Comparison of ENCODE assay signal across 8 cellular contexts in genomic region chr9:15552641-15553527, GRCh38. TPM values are rescaled to one million over a fixed set of nuclear protein-coding genes. Genes with fewer than 3 reads are reported as not detected.
A peak's percentile ranks its signal among the peaks of the same experiment; 100 is the strongest.
DNase-seq lines count a peak whose midpoint lies in the region; ATAC-seq and TF ChIP-seq lines count a peak whose summit lies in the region.

Gene CCDC171 (plus strand): TSS chr9:15553043. CDS start chr9:15564089, 11,046 bp downstream.

- WGBS in IMR-90 (ENCODE audit: extremely low coverage in 2 of 2, insufficient read length in 1 of 2), 2 experiments = 0% methylated on average over 20 of the region's 65 CpGs; no CpG with 5 or more reads in 1 of the 2 experiments

- H2AFZ ChIP-seq in IMR-90 (replicated peaks; ENCODE audit: low read length, poor library complexity) = peak within 1 kb of the TSS; percentile 99
- peak within 1 kb of the TSS; percentile 83 for H2AFZ ChIP-seq in OCI-LY7 (ENCODE audit: low read length)

- peak within 1 kb of the TSS; percentile 85 for H3K27ac ChIP-seq in IMR-90 (ENCODE audit: insufficient read depth, low read length)
- peak within 1 kb of the TSS; percentile 87 for H3K27ac ChIP-seq in OCI-LY7 (ENCODE audit: low read depth, low read length, poor library complexity, severe bottlenecking)
- H3K27ac ChIP-seq in mucosa of rectum (ENCODE audit: low read depth in 2 of 2, low read length in 2 of 2) = peak within 1 kb of the TSS; percentile 82 to 85

- 0 out of 2 replicates have a peak within 1 kb of the TSS, but pooled peaks have one; percentile 8 for H2BK20ac ChIP-seq in IMR-90 (ENCODE audit: low read depth, low read length)

- TF ChIP-seq POLR2A in IMR-90 (IDR thresholded peaks at IDR 0.05; ENCODE audit: low read depth, low read length) = peak; percentile 35; the same call in 1 of the 2 replicates

- TF ChIP-seq CTCF in IMR-90 (conservative IDR thresholded peaks at IDR 0.05; ENCODE audit: low read depth, low read length) = no peak
- TF ChIP-seq CTCF in OCI-LY7 (conservative IDR thresholded peaks at IDR 0.05; ENCODE audit: low read length) = no peak
- TF ChIP-seq CTCF in epithelial cell of proximal tubule (conservative IDR thresholded peaks at IDR 0.05; ENCODE audit: low read depth, low read length) = no peak

- H2AK9ac ChIP-seq in IMR-90 (replicated peaks; ENCODE audit: low read depth, low read length, poor library complexity) = peak within 1 kb of the TSS; percentile 77

- in situ Hi-C loops in IMR-90 (cut with MboI; ENCODE audit: low sequenced_read_pairs) = no loop called here

- H3K56ac ChIP-seq in IMR-90 (ENCODE audit: extremely low read depth, insufficient read depth, low read length) = peak within 1 kb of the TSS; percentile 76

- no peak within 1 kb of the TSS; the same call in 2 of the 3 replicates for H2BK15ac ChIP-seq in IMR-90 (ENCODE audit: low read depth, low read length)

- peak within 1 kb of the TSS; percentile 18 to 86; a peak in 3 of 4 replicates for H4K8ac ChIP-seq in IMR-90 (ENCODE audit: low read depth in 2 of 2, low read length in 2 of 2)

- BruUV-seq in IMR-90 (replicated peaks; lab: Mats Ljungman, UMichigan) = no TSS peak
- TSS peak; percentile 89 for BruUV-seq in OCI-LY7 (replicated peaks; lab: Mats Ljungman, UMichigan)

- DNase-seq in DMS153 treated with DMSO at 0.1 percent for 48 hours (lab: John Stamatoyannopoulos, UW; ENCODE audit: unreplicated experiment) (peak; percentile 85), IMR-90 (peak; percentile 95), OCI-LY7 (ENCODE audit: low spot score) (peak; percentile 95), activated T-cell treated with anti-CD3 and anti-CD28 coated beads for 4 hours (peak; percentile 73), epithelial cell of proximal tubule (ENCODE audit: low read depth) (peak; percentile 49)
- peak; percentile 54 to 72 for DNase-seq in stimulated activated CD8-positive, alpha-beta memory T cell treated with anti-CD3 and anti-CD28 coated beads, Interleukin-4, amount 100 ng/mL, for 4 hours (ENCODE audit: low read depth in 2 of 2, low spot score in 1 of 2)

- no peaks in the 10 kb centered on the region; a peak in 1 of 4 replicates for H3K79me1 ChIP-seq in IMR-90 (ENCODE audit: low read depth in 1 of 2, low read length in 2 of 2)

- peak within 1 kb of the TSS; percentile 71 for H3K23ac ChIP-seq in IMR-90 (ENCODE audit: low read depth, low read length)

- H3K9me3 ChIP-seq in IMR-90 (ENCODE audit: control insufficient read depth, insufficient read depth, low read length) (no peaks in the 10 kb centered on the region), OCI-LY7 (ENCODE audit: low read length) (no peaks in the 10 kb centered on the region), mucosa of rectum (ENCODE audit: control insufficient read depth in 2 of 2, low read length in 2 of 2) (no peaks in the 10 kb centered on the region)

- H3K79me2 ChIP-seq in OCI-LY7 (ENCODE audit: insufficient read depth, low read depth, low read length) = peaks cover 17% of the 10 kb centered on the region; the same call in 1 of the 2 replicates

- TF ChIP-seq RAD21 in IMR-90 (IDR thresholded peaks at IDR 0.05; ENCODE audit: low read length) = no peak

- H4K20me1 ChIP-seq in IMR-90 (ENCODE audit: insufficient read depth, low read length) = no peaks in the 10 kb centered on the region
- H4K20me1 ChIP-seq in OCI-LY7 (ENCODE audit: insufficient read depth, low read length) = no peaks in the 10 kb centered on the region

- H3K4me3 ChIP-seq in IMR-90 (ENCODE audit: insufficient read depth, low read depth, low read length) (peak within 1 kb of the TSS; percentile 62), OCI-LY7 (ENCODE audit: low read depth, low read length, poor library complexity, severe bottlenecking) (peak within 1 kb of the TSS; percentile 82), epithelial cell of proximal tubule (ENCODE audit: low read depth, low read length) (peak within 1 kb of the TSS; percentile 89), mucosa of rectum (ENCODE audit: low read length in 2 of 2) (peak within 1 kb of the TSS; percentile 79 to 95)

- H3K4me1 ChIP-seq in IMR-90 (ENCODE audit: control insufficient read depth, insufficient read depth, low read length) (no peaks in the 10 kb centered on the region), OCI-LY7 (ENCODE audit: insufficient read depth, low read length, poor library complexity, severe bottlenecking) (peaks cover 41% of the 10 kb centered on the region), mucosa of rectum (ENCODE audit: control insufficient read depth in 2 of 2, insufficient read depth in 2 of 2, low read length in 2 of 2) (peaks cover 11 to 20% of the 10 kb centered on the region in 2 donors)

- no peaks in the 10 kb centered on the region for H3K9me1 ChIP-seq in IMR-90 (ENCODE audit: insufficient read depth, low read length)

- peak within 1 kb of the TSS; percentile 46 for H4K5ac ChIP-seq in IMR-90 (ENCODE audit: low read depth, low read length)

- intact Hi-C loops in IMR-90 (cut with micrococcal nuclease) (loop anchor here (1.0 kb wide), 1 partner anchor 53 kb away; no protein-coding TSS in a partner anchor), OCI-LY7 (cut with micrococcal nuclease; ENCODE audit: unreplicated experiment) (loop anchor here (1.0 to 5.0 kb wide), 5 partner anchors 42 to 1231 kb away; partner anchors contain the start of genes SNAPC3 and ZDHHC21)

- H3K9ac ChIP-seq in IMR-90 (ENCODE audit: low read depth, low read length) (peak within 1 kb of the TSS; percentile 74), mucosa of rectum (ENCODE audit: low read depth in 1 of 2, low read length in 2 of 2) (peak within 1 kb of the TSS; percentile 87 to 92)

- H4K91ac ChIP-seq in IMR-90 (ENCODE audit: insufficient read depth, low read depth, low read length) = peak within 1 kb of the TSS; percentile 50

- H3K27me3 ChIP-seq in IMR-90 (ENCODE audit: control insufficient read depth, insufficient read depth, low read length) = no peaks in the 10 kb centered on the region
- no peaks in the 10 kb centered on the region for H3K27me3 ChIP-seq in mucosa of rectum (ENCODE audit: control insufficient read depth in 2 of 2, insufficient read depth in 2 of 2, low read length in 2 of 2)

- H3K4ac ChIP-seq in IMR-90 (ENCODE audit: low read depth, low read length) = peak within 1 kb of the TSS; percentile 81

- CTCF ChIA-PET in IMR-90 (lab: Yijun Ruan, JAX) = interaction anchor here (0.6 to 1.2 kb wide), 5 partner anchors 14 to 129 kb away, joined by 3 to 4 read pairs (median 3); no protein-coding TSS in a partner anchor
- CTCF ChIA-PET in OCI-LY7 (lab: Charles Lee; ENCODE audit: unreplicated experiment) = interaction anchor here (0.6 to 1.5 kb wide), 4 partner anchors 10 to 1101 kb away, joined by 3 to 9 read pairs (median 6); no protein-coding TSS in a partner anchor

- H3K36me3 ChIP-seq in IMR-90 (ENCODE audit: control insufficient read depth, insufficient read depth, low read length) (no peaks in the 10 kb centered on the region), OCI-LY7 (ENCODE audit: insufficient read depth, low read length) (peaks cover 9% of the 10 kb centered on the region; the same call in 1 of the 2 replicates), mucosa of rectum (ENCODE audit: control insufficient read depth in 2 of 2, insufficient read depth in 2 of 2, low read length in 2 of 2) (no peaks in the 10 kb centered on the region)

- dilution Hi-C loops in IMR-90 (cut with HindIII; ENCODE audit: low sequenced_read_pairs, unreplicated experiment) = no loop called here

- H3K4me2 ChIP-seq in IMR-90 (ENCODE audit: low read depth, low read length) = peak within 1 kb of the TSS; percentile 93
- peak within 1 kb of the TSS; percentile 96 for H3K4me2 ChIP-seq in OCI-LY7 (ENCODE audit: low read length)

- peak within 1 kb of the TSS; percentile 38; the same call in 1 of the 2 replicates for H3K18ac ChIP-seq in IMR-90 (ENCODE audit: low read depth, low read length)

- peak within 1 kb of the TSS; percentile 73 for H2BK5ac ChIP-seq in IMR-90 (ENCODE audit: low read depth, low read length, poor library complexity, severe bottlenecking)

- no peaks in the 10 kb centered on the region for H3K9me2 ChIP-seq in OCI-LY7 (ENCODE audit: insufficient read depth, low read length)

- POLR2A ChIA-PET in IMR-90 (lab: Charles Lee; ENCODE audit: unreplicated experiment) (interaction anchor here (0.5 to 0.6 kb wide), 3 partner anchors 10 to 41 kb away, joined by 3 to 4 read pairs (median 3); no protein-coding TSS in a partner anchor), OCI-LY7 (lab: Charles Lee) (interaction anchor here (0.5 to 6.9 kb wide), 27 partner anchors 8 to 180 kb away, joined by 3 to 110 read pairs (median 4); partner anchors contain the start of genes PSIP1 and SNAPC3)

- ATAC-seq in GM21529 (IDR thresholded peaks at IDR 0.05; ENCODE audit: unreplicated experiment) (peak; percentile 77), IMR-90 (ENCODE audit: low read depth) (peak; percentile 99)

- H2BK120ac ChIP-seq in IMR-90 (ENCODE audit: low read depth, low read length) = peak within 1 kb of the TSS; percentile 55

- H2AK5ac ChIP-seq in IMR-90 (ENCODE audit: low read depth, low read length) = no peak within 1 kb of the TSS

- H3K14ac ChIP-seq in IMR-90 (replicated peaks; ENCODE audit: low read depth, low read length) = peak within 1 kb of the TSS; percentile 62

TF ChIP-seq in IMR-90, 13 proteins besides CTCF, POLR2A, EP300 and RAD21 (continues in another document):
- TF ChIP-seq MXI1 (IDR thresholded peaks at IDR 0.05; ENCODE audit: borderline replicate concordance, low read depth, low read length) (peak; percentile 91), FOS (IDR thresholded peaks at IDR 0.05; ENCODE audit: low read depth, low read length) (no peak), CEBPB (IDR thresholded peaks at IDR 0.05; ENCODE audit: low read depth, low read length) (no peak), RCOR1 (IDR thresholded peaks at IDR 0.05; ENCODE audit: insufficient replicate concordance, low read length) (peak; percentile 26), USF2 (IDR thresholded peaks at IDR 0.05; ENCODE audit: low read depth, low read length) (no peak), SMC3 (IDR thresholded peaks at IDR 0.05; ENCODE audit: low read depth, low read length) (no peak), BHLHE40 (IDR thresholded peaks at IDR 0.05; ENCODE audit: low read depth, low read length) (no peak), RFX5 (IDR thresholded peaks at IDR 0.05; ENCODE audit: low read depth, low read length) (peak; percentile 31; the same call in 1 of the 2 replicates)

RNA-seq across cellular contexts. Expression of gene CCDC171, which starts in this region (rescaled TPM):
- total RNA-seq in IMR-90 (2012; rRNA removed) (2.2 and 2.5 TPM in 2 replicates), OCI-LY7 (2022) (18.2 and 26.2 TPM in 2 replicates), epithelial cell of proximal tubule (0.92 and 0.94 TPM in 2 replicates)
- polyA plus RNA-seq in IMR-90 (2012; rRNA removed) = 0.33 and 0.63 TPM in 2 replicates
- polyA plus RNA-seq in IMR-90 (2012; cell fraction: cytosol; rRNA removed) = 0.05 and 0.07 TPM in 2 replicates
- 0.41 and 3.6 TPM in 2 replicates for polyA plus RNA-seq in IMR-90 (2012; cell fraction: nucleus; rRNA removed; ENCODE audit: low replicate concordance)
- 10.4 and 11.6 TPM in 2 replicates for total RNA-seq in OCI-LY7 (2014; rRNA removed; shearing (Covaris generic))

Comparison
In these comparisons a context has a peak if more than half of its experiments do, and no peak if none do; other contexts are left out.
1. Peak in every context shown above with its lines: DNase-seq, ATAC-seq, H3K4me3 ChIP-seq and H3K27ac ChIP-seq.
2. Peak in DNase-seq and H3K4me3 ChIP-seq in epithelial cell of proximal tubule; RNA of the gene not detected or under 1 TPM.